16 cellular contexts compared by ENCODE assay signal in the genomic region with DNA sequence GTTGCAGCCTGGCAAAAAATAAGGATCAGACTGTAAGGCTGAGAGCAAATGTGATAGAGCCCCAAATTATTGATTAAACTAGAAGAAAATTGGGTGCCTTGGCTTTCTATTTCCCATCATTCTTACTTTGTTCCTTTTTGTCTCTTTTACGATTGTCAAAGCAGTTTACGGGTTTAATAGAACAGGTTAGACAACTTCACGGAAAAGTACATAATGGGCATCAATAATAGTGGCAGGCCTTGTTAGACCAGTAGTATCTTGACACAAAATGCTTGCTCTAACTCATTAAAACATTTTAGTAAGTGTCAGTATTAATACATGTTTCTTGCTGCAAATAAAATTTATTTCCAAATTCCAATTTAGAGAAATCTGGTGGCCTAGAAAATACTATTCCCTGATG.
"Had no signal": no experiment of that assay in that cellular context is flagged by ENCODE, and none has a peak within 500 bp of the region (broad histone marks: within the 10 kb centered on the region; RNA-seq: fewer than 3 reads in every experiment).

No MANE protein-coding gene starts in this region.

- H3K4me3 ChIP-seq: coronary artery, gastroesophageal sphincter, stomach, uterus had no signal

- H3K4me1 ChIP-seq: uterus had no signal

- DNase-seq: activated CD4-positive, alpha-beta memory T cell treated with anti-CD3 and anti-CD28 coated beads, Interleukin-2, amount 10 ng/mL, durations not matched to agents 7 days and 5 days; activated CD4-positive, alpha-beta T cell treated with anti-CD3 and anti-CD28 coated beads for 36 hours; activated naive CD4-positive, alpha-beta T cell treated with anti-CD3 and anti-CD28 coated beads for 36 hours; central memory CD4-positive, alpha-beta T cell; effector CD4-positive, alpha-beta T cell; mesendoderm; retina; stimulated activated CD4-positive, alpha-beta T cell treated with anti-CD3 and anti-CD28 coated beads, Interleukin-15, amount 100 ng/mL, for 24 hours; stimulated activated CD4-positive, alpha-beta T cell treated with anti-CD3 and anti-CD28 coated beads, Interleukin-4, amount 100 ng/mL, for 4 hours; stomach; T1000; uterus; WERI-Rb-1 had no signal

- H3K27ac ChIP-seq: coronary artery, gastroesophageal sphincter, stomach, uterus, WERI-Rb-1 had no signal

- H3K36me3 ChIP-seq: stomach, uterus, WERI-Rb-1 had no signal

- FAIRE-seq: keratinocyte had no signal

- H3K9me3 ChIP-seq: gastroesophageal sphincter, stomach, uterus had no signal

- H3K27me3 ChIP-seq: gastroesophageal sphincter, stomach, uterus had no signal
